ENCODE assay signal across 8 cellular contexts in the genomic region with DNA sequence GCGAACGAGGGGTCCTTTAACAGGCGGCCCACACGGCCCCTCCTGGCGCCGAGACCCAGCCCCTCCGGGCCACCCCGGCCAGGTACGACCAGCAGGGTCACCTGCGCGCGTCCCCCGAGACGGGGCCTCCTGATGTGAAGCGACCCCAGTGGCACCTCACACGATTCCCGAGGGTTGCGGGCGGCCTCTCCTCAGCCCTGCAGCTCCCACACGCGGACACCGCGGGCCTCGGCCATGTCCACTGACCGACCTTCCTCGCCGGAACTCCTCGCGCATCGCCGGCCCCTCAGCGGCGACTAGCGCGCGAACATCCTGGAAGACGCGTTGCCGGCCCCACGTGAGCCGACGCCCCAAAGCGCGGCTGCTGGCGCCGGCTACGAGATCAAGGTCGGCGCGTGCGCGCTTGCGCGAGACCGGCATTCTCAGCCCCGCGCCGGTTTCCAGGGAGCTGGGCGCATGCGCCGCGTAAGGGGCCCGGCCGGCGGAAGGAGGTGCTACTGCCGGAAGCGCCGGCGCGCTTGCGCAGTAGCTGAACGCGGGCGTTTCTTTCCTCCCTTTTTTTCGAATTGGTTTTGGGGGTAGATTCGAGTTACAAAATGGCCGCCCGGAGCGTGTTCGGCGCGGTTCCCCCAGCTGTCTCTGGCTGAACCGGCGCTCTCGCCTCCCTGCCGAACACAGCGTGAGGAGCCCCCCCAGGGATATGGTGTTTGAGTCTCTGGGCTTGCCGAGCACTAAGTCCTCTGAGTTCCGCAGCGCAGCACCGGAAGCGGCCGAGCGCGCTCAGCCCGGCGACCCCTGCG. TPM values are rescaled to one million over a fixed set of nuclear protein-coding genes. Genes with fewer than 3 reads are reported as not detected.
DNase-seq lines count a peak whose midpoint lies in the region; ATAC-seq, FAIRE-seq and TF ChIP-seq lines count a peak whose summit lies in the region.

A gene with protein sequence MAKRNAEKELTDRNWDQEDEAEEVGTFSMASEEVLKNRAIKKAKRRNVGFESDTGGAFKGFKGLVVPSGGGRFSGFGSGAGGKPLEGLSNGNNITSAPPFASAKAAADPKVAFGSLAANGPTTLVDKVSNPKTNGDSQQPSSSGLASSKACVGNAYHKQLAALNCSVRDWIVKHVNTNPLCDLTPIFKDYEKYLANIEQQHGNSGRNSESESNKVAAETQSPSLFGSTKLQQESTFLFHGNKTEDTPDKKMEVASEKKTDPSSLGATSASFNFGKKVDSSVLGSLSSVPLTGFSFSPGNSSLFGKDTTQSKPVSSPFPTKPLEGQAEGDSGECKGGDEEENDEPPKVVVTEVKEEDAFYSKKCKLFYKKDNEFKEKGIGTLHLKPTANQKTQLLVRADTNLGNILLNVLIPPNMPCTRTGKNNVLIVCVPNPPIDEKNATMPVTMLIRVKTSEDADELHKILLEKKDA (plus strand): TSS at position 509 of the 800 bp plus-strand sequence. CDS start 4,253 bp downstream, outside the sequence.

- peaks cover 3 to 6% of the 10 kb centered on the region in 2 donors for H3K36me3 ChIP-seq in kidney (ENCODE audit: control insufficient read depth in 1 of 2, insufficient read depth in 2 of 2, low read length in 2 of 2)

- intact Hi-C loops in kidney (cut with DNase I): no loop called here

- peak within 1 kb of the TSS; percentile 82 for H3K9ac ChIP-seq in kidney (ENCODE audit: low read length in 2 of 2)

- DNase-seq in AG10803 (ENCODE audit: low read depth) (peak; percentile 95), NCI-H446 treated with DMSO at 0.1 percent for 48 hours (lab: John Stamatoyannopoulos, UW) (peak; percentile 92), cerebellar cortex (ENCODE audit: low spot score) (peak; percentile 91), kidney (peak; percentile 98)
- DNase-seq in stimulated activated CD4-positive, alpha-beta T cell treated with anti-CD3 and anti-CD28 coated beads, Interleukin-15, amount 100 ng/mL, for 24 hours: peak; percentile 96

- H3K27ac ChIP-seq in kidney (ENCODE audit: low read depth in 2 of 2, low read length in 2 of 2): peak within 1 kb of the TSS; percentile 83 to 86

- no peak for FAIRE-seq in kidney (lab: Jason Lieb, UNC)

- H3K4me3 ChIP-seq in AG10803 (ENCODE audit: low read length) (peak within 1 kb of the TSS; percentile 81), kidney (ENCODE audit: low read length in 2 of 2) (peak within 1 kb of the TSS; percentile 77 to 87)

- H3K9me3 ChIP-seq in kidney (ENCODE audit: control insufficient read depth in 1 of 2, low read length in 2 of 2): no peaks in the 10 kb centered on the region

- peaks cover 16 to 25% of the 10 kb centered on the region in 2 donors for H3K4me1 ChIP-seq in kidney (ENCODE audit: control insufficient read depth in 1 of 2, insufficient read depth in 1 of 2, low read depth in 1 of 2, low read length in 2 of 2)

- peak; percentile 13 for TF ChIP-seq CTCF in AG10803 (conservative IDR thresholded peaks at IDR 0.05; ENCODE audit: low read length)
- TF ChIP-seq CTCF in kidney (IDR thresholded peaks at IDR 0.05; ENCODE audit: borderline replicate concordance, extremely low read depth, insufficient read depth): peak; percentile 1

- peak; percentile 81 for ATAC-seq in GM19025 (IDR thresholded peaks at IDR 0.05; ENCODE audit: low read depth, unreplicated experiment)
- ATAC-seq in HG03342 (IDR thresholded peaks at IDR 0.05; ENCODE audit: unreplicated experiment): peak; percentile 77
- ATAC-seq in activated CD4-positive, CD25-positive, alpha-beta regulatory T cell treated with anti-CD3 and anti-CD28 coated beads, Interleukin-2, amount 50 U/mL, for 24 hours: peak; percentile 85 to 86

RNA-seq across cellular contexts. Expression of the gene that starts here (rescaled TPM):
- total RNA-seq in kidney: 64.2 TPM
- polyA plus RNA-seq in kidney (ENCODE audit: insufficient read depth, low read depth, low replicate concordance): 11.3 TPM

Comparison
In these comparisons a context has a peak if more than half of its experiments do, and no peak if none do; other contexts are left out.
1. Peak in every context shown above with its lines: DNase-seq, ATAC-seq, H3K4me3 ChIP-seq and H3K27ac ChIP-seq.